Comparison of ENCODE assay signal across 27 cellular contexts in genomic region chr10:122689146-122689807, GRCh38. TPM values are rescaled to one million over a fixed set of nuclear protein-coding genes. Genes with fewer than 3 reads are reported as not detected.
"Had no signal": no experiment of that assay in that cellular context is flagged by ENCODE, and none has a peak within 500 bp of the region (broad histone marks: within the 10 kb centered on the region; RNA-seq: fewer than 3 reads in every experiment).

No MANE protein-coding gene starts in this region.

- FAIRE-seq: colon had no signal

- H3K27me3 ChIP-seq: ovary, sigmoid colon, tibial nerve, vagina had no signal

- H3K4me1 ChIP-seq: sigmoid colon, vagina had no signal

- DNase-seq: activated CD4-positive, alpha-beta T cell treated with anti-CD3 and anti-CD28 coated beads for 1 hour; activated CD4-positive, alpha-beta T cell treated with anti-CD3 and anti-CD28 coated beads, Interleukin-2, amount 50 U/mL, for 4 hours; activated gamma-delta T cell; activated T-cell treated with anti-CD3 and anti-CD28 coated beads, Interleukin-2, amount 50 U/mL, for 72 hours; foreskin melanocyte; glutamatergic neuron; naive thymus-derived CD8-positive, alpha-beta T cell; ovary; sigmoid colon; stimulated activated CD4-positive, alpha-beta T cell treated with anti-CD3 and anti-CD28 coated beads, Interleukin-12 subunit alpha, Interleukin-12 subunit beta, amount 100 ng/mL, for 4 hours; stimulated activated CD4-positive, alpha-beta T cell treated with anti-CD3 and anti-CD28 coated beads, Interleukin-1b, Interleukin-23, amount 100 ng/mL, for 48 hours; stimulated activated CD8-positive, alpha-beta memory T cell treated with anti-CD3 and anti-CD28 coated beads, Interleukin-4, amount 100 ng/mL, for 48 hours; stimulated activated naive CD4-positive, alpha-beta T cell; T-helper 2 cell had no signal

- H3K36me3 Mint-ChIP-seq: activated naive CD4-positive, alpha-beta T cell treated with anti-CD3 and anti-CD28 coated beads, Interleukin-2, amount 50 U/mL, for 24 hours had no signal

- H3K36me3 ChIP-seq: ovary, sigmoid colon, tibial nerve, vagina had no signal

- H3K4me3 ChIP-seq: ovary, sigmoid colon, tibial nerve, vagina had no signal

- H3K27ac ChIP-seq: ovary, sigmoid colon, vagina, VCaP had no signal

- H3K4me3 Mint-ChIP-seq: activated naive CD4-positive, alpha-beta T cell treated with anti-CD3 and anti-CD28 coated beads, Interleukin-2, amount 50 U/mL, for 24 hours; activated T-cell treated with anti-CD3 and anti-CD28 coated beads, Interleukin-2, amount 50 U/mL, for 72 hours; endodermal cell; naive thymus-derived CD8-positive, alpha-beta T cell had no signal

- ATAC-seq: activated T-cell treated with anti-CD3 and anti-CD28 coated beads, Interleukin-2, amount 50 U/mL, for 72 hours; naive thymus-derived CD8-positive, alpha-beta T cell had no signal

- H3K27ac Mint-ChIP-seq: activated naive CD4-positive, alpha-beta T cell treated with anti-CD3 and anti-CD28 coated beads, Interleukin-2, amount 50 U/mL, for 24 hours; activated T-cell treated with anti-CD3 and anti-CD28 coated beads, Interleukin-2, amount 50 U/mL, for 72 hours; endodermal cell; naive thymus-derived CD8-positive, alpha-beta T cell had no signal

- H3K9me3 ChIP-seq: ovary, sigmoid colon, tibial nerve, vagina had no signal

- H3K9me3 Mint-ChIP-seq: activated naive CD4-positive, alpha-beta T cell treated with anti-CD3 and anti-CD28 coated beads, Interleukin-2, amount 50 U/mL, for 24 hours had no signal

- H3K4me1 Mint-ChIP-seq: activated naive CD4-positive, alpha-beta T cell treated with anti-CD3 and anti-CD28 coated beads, Interleukin-2, amount 50 U/mL, for 24 hours; naive thymus-derived CD8-positive, alpha-beta T cell had no signal

RNA-seq across cellular contexts. Expression of gene C10orf120, which starts 10.4 kb away (rescaled TPM):
- total RNA-seq: activated CD8-positive, alpha-beta memory T cell treated with anti-CD3 and anti-CD28 coated beads for 36 hours; activated T-cell treated with anti-CD3 and anti-CD28 coated beads, Interleukin-2, amount 50 U/mL, for 72 hours; endodermal cell; epithelial cell of proximal tubule; fibroblast of lung; kidney epithelial cell; lower leg skin; naive thymus-derived CD8-positive, alpha-beta T cell; ovary; pulmonary artery endothelial cell; sigmoid colon; subcutaneous adipose tissue; tibial nerve; vagina had no signal
- polyA plus RNA-seq: fibroblast of lung; naive thymus-derived CD8-positive, alpha-beta T cell; ovary; sigmoid colon had no signal
